In genomic region chr13:84896128-84896527, GRCh38 we compare ENCODE assay signal across 8 cellular contexts.
DNase-seq lines count a peak whose midpoint lies in the region; ATAC-seq and TF ChIP-seq lines count a peak whose summit lies in the region.

No MANE protein-coding gene starts in this region.

- H3K27me3 ChIP-seq in ascending aorta: no peaks in the 10 kb centered on the region

- H3K27ac ChIP-seq in ascending aorta: no peak overlapping the region

- intact Hi-C loops in ascending aorta (cut with DNase I): loop anchor here (2.0 kb wide), 1 partner anchor 911 kb away; no protein-coding TSS in a partner anchor

- H3K4me1 ChIP-seq in ascending aorta: no peaks in the 10 kb centered on the region

- no peak overlapping the region for H3K4me3 Mint-ChIP-seq in stimulated activated naive B cell treated with anti-CD40 and anti-IgM and Interleukin-4, amounts not matched to agents 10 μg/mL and 1 μg/mL and 100 μg/mL, for 72 hours

- H3K27ac Mint-ChIP-seq in stimulated activated naive B cell treated with anti-CD40 and anti-IgM and Interleukin-4, amounts not matched to agents 10 μg/mL and 1 μg/mL and 100 μg/mL, for 72 hours: no peak overlapping the region

- no peaks in the 10 kb centered on the region for H3K27me3 Mint-ChIP-seq in stimulated activated naive B cell treated with anti-CD40 and anti-IgM and Interleukin-4, amounts not matched to agents 10 μg/mL and 1 μg/mL and 100 μg/mL, for 72 hours

- DNase-seq in stimulated activated CD4-positive, alpha-beta T cell treated with anti-CD3 and anti-CD28 coated beads, Interleukin-15, amount 100 ng/mL, for 24 hours: peak; percentile 35
- no peak for DNase-seq in stimulated activated CD4-positive, alpha-beta T cell treated with anti-CD3 and anti-CD28 coated beads, Interleukin-12 subunit alpha, Interleukin-12 subunit beta, amount 100 ng/mL, for 4 hours
- DNase-seq in NCI-H526 treated with DMSO at 0.1 percent for 48 hours (lab: John Stamatoyannopoulos, UW): peak; percentile 42
- no peak for DNase-seq in ascending aorta (ENCODE audit: low spot score in 2 of 2)
- DNase-seq in iris pigment epithelial cell (ENCODE audit: low read depth): peak; percentile 62
- no peak for DNase-seq in stimulated activated naive B cell treated with anti-CD40 and anti-IgM and Interleukin-4, amounts not matched to agents 10 μg/mL and 1 μg/mL and 100 μg/mL, for 72 hours

- H3K36me3 ChIP-seq in ascending aorta: no peaks in the 10 kb centered on the region

- peaks cover 0 to 2% of the 10 kb centered on the region in 2 donors for H3K9me3 Mint-ChIP-seq in stimulated activated naive B cell treated with anti-CD40 and anti-IgM and Interleukin-4, amounts not matched to agents 10 μg/mL and 1 μg/mL and 100 μg/mL, for 72 hours

- TF ChIP-seq CTCF in ascending aorta (IDR thresholded peaks at IDR 0.05): peak in 2 of 3 experiments; percentile 50 to 55

- no peaks in the 10 kb centered on the region for H3K36me3 Mint-ChIP-seq in stimulated activated naive B cell treated with anti-CD40 and anti-IgM and Interleukin-4, amounts not matched to agents 10 μg/mL and 1 μg/mL and 100 μg/mL, for 72 hours

- no peaks in the 10 kb centered on the region for H3K9me3 ChIP-seq in ascending aorta

- ATAC-seq in HG02870 (IDR thresholded peaks at IDR 0.05; ENCODE audit: unreplicated experiment): peak; percentile 68
- peak; percentile 62 to 66 for ATAC-seq in stimulated activated naive B cell treated with anti-CD40 and anti-IgM and Interleukin-4, amounts not matched to agents 10 μg/mL and 1 μg/mL and 100 μg/mL, for 72 hours (replicated peaks)
- ATAC-seq in HG03108 (IDR thresholded peaks at IDR 0.05; ENCODE audit: unreplicated experiment): no peak

- no peaks in the 10 kb centered on the region for H3K4me1 Mint-ChIP-seq in stimulated activated naive B cell treated with anti-CD40 and anti-IgM and Interleukin-4, amounts not matched to agents 10 μg/mL and 1 μg/mL and 100 μg/mL, for 72 hours

- H3K4me3 ChIP-seq in ascending aorta: no peak overlapping the region

Comparison
In these comparisons a context has a peak if more than half of its experiments do, and no peak if none do; other contexts are left out.
1. DNase-seq: peak in stimulated activated CD4-positive, alpha-beta T cell treated with anti-CD3 and anti-CD28 coated beads, Interleukin-15, amount 100 ng/mL, for 24 hours (single experiment), NCI-H526 treated with DMSO at 0.1 percent for 48 hours (single experiment) and iris pigment epithelial cell (single experiment); none in stimulated activated CD4-positive, alpha-beta T cell treated with anti-CD3 and anti-CD28 coated beads, Interleukin-12 subunit alpha, Interleukin-12 subunit beta, amount 100 ng/mL, for 4 hours (single experiment), ascending aorta (0 of 2) and stimulated activated naive B cell treated with anti-CD40 and anti-IgM and Interleukin-4, amounts not matched to agents 10 μg/mL and 1 μg/mL and 100 μg/mL, for 72 hours (single experiment).